Comparison of ENCODE assay signal across 20 cellular contexts in the genomic region with DNA sequence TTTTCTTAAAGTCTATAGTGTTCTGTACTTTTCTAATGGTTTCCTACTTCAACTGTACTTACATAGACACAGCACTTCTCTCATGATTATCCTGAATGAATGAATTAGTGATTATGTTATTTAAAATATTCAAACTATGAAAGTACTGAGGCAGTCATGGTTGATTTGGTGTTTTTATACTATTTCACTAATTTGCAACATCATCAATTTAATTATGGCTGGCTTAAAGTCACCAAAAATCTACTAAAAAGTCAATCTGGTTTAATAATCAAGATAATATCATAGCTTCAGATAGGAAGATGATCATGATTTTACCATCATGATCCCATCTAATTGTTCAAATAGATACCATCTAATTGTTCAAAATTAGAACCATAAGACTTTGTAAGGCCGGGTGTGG. TPM values are rescaled to one million over a fixed set of nuclear protein-coding genes. Genes with fewer than 3 reads are reported as not detected.
A peak's percentile ranks its signal among the peaks of the same experiment; 100 is the strongest.
DNase-seq lines count a peak whose midpoint lies in the region; ATAC-seq and TF ChIP-seq lines count a peak whose summit lies in the region.
"Had no signal": no experiment of that assay in that cellular context is flagged by ENCODE, and none has a peak within 500 bp of the region (broad histone marks: within the 10 kb centered on the region; RNA-seq: fewer than 3 reads in every experiment).

No MANE protein-coding gene starts in this region.

- H3K9me3 ChIP-seq in T-helper 17 cell (ENCODE audit: control insufficient read depth, low read length, poor library complexity, severe bottlenecking) (no peaks in the 10 kb centered on the region), hepatocyte (ENCODE audit: low read depth) (no peaks in the 10 kb centered on the region), subcutaneous abdominal adipose tissue (ENCODE audit: control insufficient read depth in 5 of 5, low read length in 5 of 5) (no peaks in the 10 kb centered on the region)
- H3K9me3 ChIP-seq: uterus had no signal

- H3K27ac Mint-ChIP-seq in activated naive CD8-positive, alpha-beta T cell treated with anti-CD3 and anti-CD28 coated beads for 36 hours, result peak overlapping the region; percentile 87
- H3K27ac Mint-ChIP-seq in activated naive CD8-positive, alpha-beta T cell treated with anti-CD3 and anti-CD28 coated beads, Interleukin-2, amount 50 U/mL, for 24 hours, result no peak overlapping the region
- H3K27ac Mint-ChIP-seq in T-helper 17 cell, result peak overlapping the region; percentile 80

- H3K4me2 ChIP-seq in hepatocyte, result no peak overlapping the region

- no peaks in the 10 kb centered on the region for H3K36me3 ChIP-seq in hepatocyte (replicated peaks; ENCODE audit: insufficient read depth, low read depth)
- no peaks in the 10 kb centered on the region for H3K36me3 ChIP-seq in subcutaneous abdominal adipose tissue (ENCODE audit: control insufficient read depth in 5 of 5, insufficient read depth in 5 of 5, low read length in 5 of 5)
- H3K36me3 ChIP-seq: uterus had no signal

- no peaks in the 10 kb centered on the region for H3K27me3 Mint-ChIP-seq in activated naive CD8-positive, alpha-beta T cell treated with anti-CD3 and anti-CD28 coated beads for 36 hours
- no peaks in the 10 kb centered on the region for H3K27me3 Mint-ChIP-seq in activated naive CD8-positive, alpha-beta T cell treated with anti-CD3 and anti-CD28 coated beads, Interleukin-2, amount 50 U/mL, for 24 hours
- no peaks in the 10 kb centered on the region for H3K27me3 Mint-ChIP-seq in T-helper 17 cell

- no peaks in the 10 kb centered on the region for H4K20me1 ChIP-seq in hepatocyte (ENCODE audit: insufficient read depth, poor library complexity, severe bottlenecking)

- peaks cover 12% of the 10 kb centered on the region for H3K4me1 ChIP-seq in hepatocyte (ENCODE audit: insufficient read depth)
- peaks cover 8 to 56% (median 45%) of the 10 kb centered on the region in 5 donors for H3K4me1 ChIP-seq in subcutaneous abdominal adipose tissue (ENCODE audit: control insufficient read depth in 5 of 5, insufficient read depth in 5 of 5, low read length in 5 of 5)
- H3K4me1 ChIP-seq: uterus had no signal

- no peaks in the 10 kb centered on the region for H3K9me2 ChIP-seq in hepatocyte (replicated peaks; ENCODE audit: insufficient read depth)

- no peak for DNase-seq in activated naive CD8-positive, alpha-beta T cell treated with anti-CD3 and anti-CD28 coated beads for 36 hours
- DNase-seq in activated naive CD8-positive, alpha-beta T cell treated with anti-CD3 and anti-CD28 coated beads, Interleukin-2, amount 50 U/mL, for 24 hours, result no peak
- no peak for DNase-seq in T-helper 17 cell
- no peak for DNase-seq in hepatocyte (ENCODE audit: low spot score)
- DNase-seq in NCI-H1694 treated with DMSO at 0.1 percent for 48 hours (lab: John Stamatoyannopoulos, UW), result no peak
- DNase-seq in stimulated activated CD4-positive, alpha-beta T cell treated with anti-CD3 and anti-CD28 coated beads, Interleukin-1b, Interleukin-23, amount 100 ng/mL, for 48 hours, result no peak
- DNase-seq in GOT3 (lab: John Stamatoyannopoulos, UW), result no peak
- DNase-seq: activated effector memory CD4-positive, alpha-beta T cell treated with Interleukin-2 at 50 U/mL for 16 hours; aorta; CD8-positive, alpha-beta T cell; NCI-H187; right cardiac atrium; RPMI8226; stimulated activated CD4-positive, alpha-beta T cell treated with anti-CD3 and anti-CD28 coated beads, Interleukin-15, amount 100 ng/mL, for 24 hours; stimulated activated CD8-positive, alpha-beta memory T cell treated with anti-CD3 and anti-CD28 coated beads, Interleukin-4, amount 100 ng/mL, for 48 hours; T1000; uterus had no signal

- H3K9ac ChIP-seq in subcutaneous abdominal adipose tissue (ENCODE audit: low read length in 5 of 5), result no peak overlapping the region

- ATAC-seq in activated naive CD8-positive, alpha-beta T cell treated with anti-CD3 and anti-CD28 coated beads, Interleukin-2, amount 50 U/mL, for 24 hours, result no peak
- no peak for ATAC-seq in T-helper 17 cell
- ATAC-seq: HCT116, right cardiac atrium had no signal

- no peaks in the 10 kb centered on the region for H3K9me3 Mint-ChIP-seq in activated naive CD8-positive, alpha-beta T cell treated with anti-CD3 and anti-CD28 coated beads for 36 hours
- H3K9me3 Mint-ChIP-seq in activated naive CD8-positive, alpha-beta T cell treated with anti-CD3 and anti-CD28 coated beads, Interleukin-2, amount 50 U/mL, for 24 hours, result no peaks in the 10 kb centered on the region
- H3K9me3 Mint-ChIP-seq: CD8-positive, alpha-beta T cell had no signal

- WGBS in hepatocyte (ENCODE audit: low lambda C conversion rate, missing lambda C conversion rate), result 100% methylated on average over 1 of the region's 1 CpG

- no peaks in the 10 kb centered on the region for H3K79me2 ChIP-seq in hepatocyte

- H3K27ac ChIP-seq in hepatocyte, result peak overlapping the region; percentile 53
- peak overlapping the region; percentile 92 for H3K27ac ChIP-seq in subcutaneous abdominal adipose tissue (ENCODE audit: low read depth, low read length)
- H3K27ac ChIP-seq: uterus had no signal

- H3K4me3 ChIP-seq in hepatocyte (no peak overlapping the region), subcutaneous abdominal adipose tissue (ENCODE audit: low read depth in 1 of 5, low read length in 5 of 5) (no peak overlapping the region)
- H3K4me3 ChIP-seq: SK-N-MC, uterus had no signal

- H3K4me1 Mint-ChIP-seq in activated naive CD8-positive, alpha-beta T cell treated with anti-CD3 and anti-CD28 coated beads for 36 hours, result peaks cover 23% of the 10 kb centered on the region
- H3K4me1 Mint-ChIP-seq in activated naive CD8-positive, alpha-beta T cell treated with anti-CD3 and anti-CD28 coated beads, Interleukin-2, amount 50 U/mL, for 24 hours, result peaks cover 22% of the 10 kb centered on the region
- H3K4me1 Mint-ChIP-seq in T-helper 17 cell, result peaks cover 16% of the 10 kb centered on the region

- no peak for TF ChIP-seq CTCF in hepatocyte (IDR thresholded peaks at IDR 0.05; ENCODE audit: poor library complexity)

- no peaks in the 10 kb centered on the region for H3K27me3 ChIP-seq in hepatocyte
- H3K27me3 ChIP-seq in subcutaneous abdominal adipose tissue (ENCODE audit: control insufficient read depth in 5 of 5, insufficient read depth in 4 of 5, low read length in 5 of 5), result no peaks in the 10 kb centered on the region
- H3K27me3 ChIP-seq: uterus had no signal

- H2AFZ ChIP-seq in hepatocyte, result no peak overlapping the region

- H3K36me3 Mint-ChIP-seq in activated naive CD8-positive, alpha-beta T cell treated with anti-CD3 and anti-CD28 coated beads for 36 hours, result peaks cover 2% of the 10 kb centered on the region
- H3K36me3 Mint-ChIP-seq in activated naive CD8-positive, alpha-beta T cell treated with anti-CD3 and anti-CD28 coated beads, Interleukin-2, amount 50 U/mL, for 24 hours (ENCODE audit: low read depth), result no peaks in the 10 kb centered on the region
- no peaks in the 10 kb centered on the region for H3K36me3 Mint-ChIP-seq in T-helper 17 cell (ENCODE audit: low read depth)
- H3K36me3 Mint-ChIP-seq: CD8-positive, alpha-beta T cell had no signal

- H3K4me3 Mint-ChIP-seq in activated naive CD8-positive, alpha-beta T cell treated with anti-CD3 and anti-CD28 coated beads for 36 hours, result no peak overlapping the region
- no peak overlapping the region for H3K4me3 Mint-ChIP-seq in activated naive CD8-positive, alpha-beta T cell treated with anti-CD3 and anti-CD28 coated beads, Interleukin-2, amount 50 U/mL, for 24 hours
- no peak overlapping the region for H3K4me3 Mint-ChIP-seq in T-helper 17 cell

RNA-seq across cellular contexts. Expression of gene TMEM131L, which starts 16.8 kb away (rescaled TPM):
- 10 to 100 TPM; 45.4 to 48.1 TPM for total RNA-seq in activated naive CD8-positive, alpha-beta T cell treated with anti-CD3 and anti-CD28 coated beads for 36 hours
- total RNA-seq in T-helper 17 cell (10 to 100 TPM; 83.8 to 92.7 TPM), hepatocyte (8.1 and 10.5 TPM in 2 replicates)
- polyA plus RNA-seq in hepatocyte, result 5.8 and 6.3 TPM in 2 replicates
